1 cellular context compared by ENCODE assay signal in genomic region chr2:3265471-3265870, GRCh38.
TF ChIP-seq lines count a peak whose summit lies in the region.

No MANE protein-coding gene starts in this region.

TF ChIP-seq in GM23338, 12 proteins besides CTCF, POLR2A, EP300 and RAD21 (continued from another document):
- TF ChIP-seq ZNF462 (CRISPR knock-in tag; IDR thresholded peaks at IDR 0.05) = no peak
- TF ChIP-seq ETS1 (IDR thresholded peaks at IDR 0.05) = no peak
- TF ChIP-seq ZNF114 (CRISPR knock-in tag; IDR thresholded peaks at IDR 0.05) = no peak
- TF ChIP-seq JUNB (IDR thresholded peaks at IDR 0.05; ENCODE audit: unreplicated experiment) = no peak
- TF ChIP-seq ZNF331 (CRISPR knock-in tag; IDR thresholded peaks at IDR 0.05; ENCODE audit: low read depth) = no peak
- no peak for TF ChIP-seq NANOG (IDR thresholded peaks at IDR 0.05; ENCODE audit: borderline replicate concordance)
